9 cellular contexts compared by ENCODE assay signal in the genomic region with DNA sequence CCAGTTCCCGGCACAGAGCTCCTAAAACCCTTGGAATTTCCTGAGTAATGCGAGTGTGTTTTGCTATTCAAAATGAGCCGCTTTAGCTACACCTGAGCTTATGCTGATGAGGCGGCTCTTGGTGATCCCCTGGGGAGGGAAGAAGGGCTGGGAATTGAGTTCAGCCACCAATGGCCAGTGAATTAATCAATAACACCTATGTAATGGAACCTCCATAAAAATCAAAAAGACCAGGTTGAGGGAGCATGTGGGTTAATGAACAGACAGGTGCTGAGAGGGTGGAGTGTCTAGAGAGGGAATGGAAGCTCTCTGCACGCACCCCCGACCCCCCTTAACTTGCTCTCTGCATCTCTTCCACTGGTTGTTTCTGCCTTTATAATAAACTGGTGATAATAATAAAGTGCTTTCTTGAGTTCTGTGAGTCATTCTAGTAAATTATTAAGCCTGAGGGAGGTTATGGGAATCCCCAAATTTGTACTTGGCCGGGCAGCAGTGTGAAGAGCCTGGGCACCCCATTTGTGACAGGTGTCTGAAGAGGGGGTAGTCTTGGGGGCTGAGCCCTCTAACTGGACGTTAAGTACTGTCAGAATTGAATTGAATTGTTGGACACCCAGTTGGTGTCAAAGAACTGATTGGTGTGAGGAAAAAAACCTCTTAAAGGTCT. TPM values are rescaled to one million over a fixed set of nuclear protein-coding genes. Genes with fewer than 3 reads are reported as not detected.
A peak's percentile ranks its signal among the peaks of the same experiment; 100 is the strongest.
DNase-seq lines count a peak whose midpoint lies in the region; ATAC-seq, FAIRE-seq and TF ChIP-seq lines count a peak whose summit lies in the region.
"Had no signal": no experiment of that assay in that cellular context is flagged by ENCODE, and none has a peak within 500 bp of the region (broad histone marks: within the 10 kb centered on the region; RNA-seq: fewer than 3 reads in every experiment).

No MANE protein-coding gene starts in this region.

- H2AK5ac ChIP-seq in mesendoderm (ENCODE audit: low read length): no peak overlapping the region

- no peak for FAIRE-seq in kidney (lab: Jason Lieb, UNC)

- H3K4me1 ChIP-seq in HUES64 (ENCODE audit: insufficient read depth, low read length): peaks cover 56% of the 10 kb centered on the region
- H3K4me1 ChIP-seq in mesendoderm (ENCODE audit: control insufficient read depth, low read depth, low read length): no peaks in the 10 kb centered on the region
- peaks cover 0 to 9% of the 10 kb centered on the region in 2 donors for H3K4me1 ChIP-seq in kidney (ENCODE audit: control insufficient read depth in 1 of 2, insufficient read depth in 1 of 2, low read depth in 1 of 2, low read length in 2 of 2)

- H4K8ac ChIP-seq in mesendoderm (ENCODE audit: low read depth, low read length): no peak overlapping the region

- H3K56ac ChIP-seq in mesendoderm (ENCODE audit: low read length): no peak overlapping the region

- peak overlapping the region; percentile 30 for H3K4me3 ChIP-seq in HUES64 (ENCODE audit: low read length)
- no peak overlapping the region for H3K4me3 ChIP-seq in mesendoderm (ENCODE audit: low read length)
- no peak overlapping the region for H3K4me3 ChIP-seq in MG63
- no peak overlapping the region for H3K4me3 ChIP-seq in kidney (ENCODE audit: low read length in 2 of 2)

- H3K79me1 ChIP-seq in mesendoderm (ENCODE audit: low read length): no peaks in the 10 kb centered on the region

- DNase-seq in mesendoderm (peak; percentile 78), MG63 (no peak), Ammon's horn (ENCODE audit: low spot score) (no peak), kidney (no peak)
- DNase-seq: stimulated activated CD4-positive, alpha-beta T cell treated with anti-CD3 and anti-CD28 coated beads, Interleukin-2, amount 100 ng/mL, for 24 hours had no signal

- H3K4ac ChIP-seq in mesendoderm (ENCODE audit: low read depth, low read length): peak overlapping the region; percentile 48

- ATAC-seq in GM18511 (IDR thresholded peaks at IDR 0.05; ENCODE audit: unreplicated experiment) (peak; percentile 63), GM21825 (IDR thresholded peaks at IDR 0.05; ENCODE audit: unreplicated experiment) (peak; percentile 47), SK-N-SH treated with all-trans-retinoic acid at 6 μM for 48 hours (no peak)

- no peak overlapping the region for H3K4me2 ChIP-seq in mesendoderm (ENCODE audit: low read length)

- intact Hi-C loops in kidney (cut with DNase I): no loop called here

- H3K23ac ChIP-seq in mesendoderm (ENCODE audit: low read length): no peak overlapping the region

- H3K9me3 ChIP-seq in HUES64 (ENCODE audit: insufficient read depth, low read depth, low read length) (no peaks in the 10 kb centered on the region), MG63 (no peaks in the 10 kb centered on the region), kidney (ENCODE audit: control insufficient read depth in 1 of 2, low read length in 2 of 2) (no peaks in the 10 kb centered on the region)

- H3K18ac ChIP-seq in mesendoderm (ENCODE audit: low read length): peak overlapping the region; percentile 96

- H2BK15ac ChIP-seq in mesendoderm (replicated peaks; ENCODE audit: low read depth): no peak overlapping the region

- peak overlapping the region; percentile 23; the same call in 1 of the 2 replicates for H3K9ac ChIP-seq in HUES64 (ENCODE audit: low read depth, low read length)
- no peak overlapping the region for H3K9ac ChIP-seq in mesendoderm (ENCODE audit: low read length)
- H3K9ac ChIP-seq in kidney (ENCODE audit: low read length in 2 of 2): no peak overlapping the region

- no peak overlapping the region for H2BK5ac ChIP-seq in mesendoderm (ENCODE audit: low read length)

- H3K27me3 ChIP-seq in HUES64 (ENCODE audit: insufficient read depth, low read length): no peaks in the 10 kb centered on the region
- no peaks in the 10 kb centered on the region for H3K27me3 ChIP-seq in mesendoderm (ENCODE audit: insufficient read depth, low read length, poor library complexity)
- H3K27me3 ChIP-seq in MG63: no peaks in the 10 kb centered on the region

- H4K5ac ChIP-seq in mesendoderm (ENCODE audit: low read length): no peak overlapping the region

- H2BK120ac ChIP-seq in mesendoderm (ENCODE audit: low read depth, low read length): peak overlapping the region; percentile 86

- H3K79me2 ChIP-seq in mesendoderm (ENCODE audit: control insufficient read depth, insufficient read depth, low read length): no peaks in the 10 kb centered on the region

- H3K27ac ChIP-seq in HUES64 (ENCODE audit: low read depth, low read length) (peak overlapping the region; percentile 87), mesendoderm (ENCODE audit: low read depth, low read length) (peak overlapping the region; percentile 29), kidney (ENCODE audit: low read depth in 2 of 2, low read length in 2 of 2) (no peak overlapping the region)

- 29% methylated on average over 6 of the region's 8 CpGs for WGBS in HUES64
- no CpG with 5 or more reads among the region's 8 CpGs for WGBS in mesendoderm (ENCODE audit: extremely low coverage, insufficient coverage, low lambda C conversion rate)

- TF ChIP-seq CTCF in kidney (IDR thresholded peaks at IDR 0.05; ENCODE audit: borderline replicate concordance, extremely low read depth, insufficient read depth): no peak

- no peaks in the 10 kb centered on the region for H3K36me3 ChIP-seq in HUES64 (ENCODE audit: insufficient read depth, low read length)
- H3K36me3 ChIP-seq in mesendoderm (ENCODE audit: control insufficient read depth, insufficient read depth, low read length): no peaks in the 10 kb centered on the region
- no peaks in the 10 kb centered on the region for H3K36me3 ChIP-seq in MG63
- H3K36me3 ChIP-seq in kidney (ENCODE audit: control insufficient read depth in 1 of 2, insufficient read depth in 2 of 2, low read length in 2 of 2): no peaks in the 10 kb centered on the region

TF ChIP-seq in SK-N-SH treated with all-trans-retinoic acid at 6 μM for 48 hours, 23 proteins besides CTCF, POLR2A, EP300 and RAD21:
- TF ChIP-seq ZNF565 (CRISPR knock-in tag; conservative IDR thresholded peaks at IDR 0.05; ENCODE audit: low read depth) (no peak), ESRRG (CRISPR knock-in tag; IDR thresholded peaks at IDR 0.05) (no peak), ISL1 (CRISPR knock-in tag; IDR thresholded peaks at IDR 0.05) (no peak), TOX (CRISPR knock-in tag; IDR thresholded peaks at IDR 0.05; ENCODE audit: borderline replicate concordance) (no peak), OSR1 (CRISPR knock-in tag; IDR thresholded peaks at IDR 0.05) (no peak), ARNTL (CRISPR knock-in tag; IDR thresholded peaks at IDR 0.05; ENCODE audit: borderline replicate concordance, low read depth) (no peak)
- TF ChIP-seq, protein P1, sequence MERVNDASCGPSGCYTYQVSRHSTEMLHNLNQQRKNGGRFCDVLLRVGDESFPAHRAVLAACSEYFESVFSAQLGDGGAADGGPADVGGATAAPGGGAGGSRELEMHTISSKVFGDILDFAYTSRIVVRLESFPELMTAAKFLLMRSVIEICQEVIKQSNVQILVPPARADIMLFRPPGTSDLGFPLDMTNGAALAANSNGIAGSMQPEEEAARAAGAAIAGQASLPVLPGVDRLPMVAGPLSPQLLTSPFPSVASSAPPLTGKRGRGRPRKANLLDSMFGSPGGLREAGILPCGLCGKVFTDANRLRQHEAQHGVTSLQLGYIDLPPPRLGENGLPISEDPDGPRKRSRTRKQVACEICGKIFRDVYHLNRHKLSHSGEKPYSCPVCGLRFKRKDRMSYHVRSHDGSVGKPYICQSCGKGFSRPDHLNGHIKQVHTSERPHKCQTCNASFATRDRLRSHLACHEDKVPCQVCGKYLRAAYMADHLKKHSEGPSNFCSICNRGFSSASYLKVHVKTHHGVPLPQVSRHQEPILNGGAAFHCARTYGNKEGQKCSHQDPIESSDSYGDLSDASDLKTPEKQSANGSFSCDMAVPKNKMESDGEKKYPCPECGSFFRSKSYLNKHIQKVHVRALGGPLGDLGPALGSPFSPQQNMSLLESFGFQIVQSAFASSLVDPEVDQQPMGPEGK (CRISPR knock-in tag; IDR thresholded peaks at IDR 0.05; ENCODE audit: borderline replicate concordance): no peak
- TF ChIP-seq, protein P2, sequence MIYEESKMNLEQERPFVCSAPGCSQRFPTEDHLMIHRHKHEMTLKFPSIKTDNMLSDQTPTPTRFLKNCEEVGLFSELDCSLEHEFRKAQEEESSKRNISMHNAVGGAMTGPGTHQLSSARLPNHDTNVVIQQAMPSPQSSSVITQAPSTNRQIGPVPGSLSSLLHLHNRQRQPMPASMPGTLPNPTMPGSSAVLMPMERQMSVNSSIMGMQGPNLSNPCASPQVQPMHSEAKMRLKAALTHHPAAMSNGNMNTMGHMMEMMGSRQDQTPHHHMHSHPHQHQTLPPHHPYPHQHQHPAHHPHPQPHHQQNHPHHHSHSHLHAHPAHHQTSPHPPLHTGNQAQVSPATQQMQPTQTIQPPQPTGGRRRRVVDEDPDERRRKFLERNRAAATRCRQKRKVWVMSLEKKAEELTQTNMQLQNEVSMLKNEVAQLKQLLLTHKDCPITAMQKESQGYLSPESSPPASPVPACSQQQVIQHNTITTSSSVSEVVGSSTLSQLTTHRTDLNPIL (CRISPR knock-in tag; IDR thresholded peaks at IDR 0.05; ENCODE audit: low read depth): no peak
- TF ChIP-seq, protein P3, sequence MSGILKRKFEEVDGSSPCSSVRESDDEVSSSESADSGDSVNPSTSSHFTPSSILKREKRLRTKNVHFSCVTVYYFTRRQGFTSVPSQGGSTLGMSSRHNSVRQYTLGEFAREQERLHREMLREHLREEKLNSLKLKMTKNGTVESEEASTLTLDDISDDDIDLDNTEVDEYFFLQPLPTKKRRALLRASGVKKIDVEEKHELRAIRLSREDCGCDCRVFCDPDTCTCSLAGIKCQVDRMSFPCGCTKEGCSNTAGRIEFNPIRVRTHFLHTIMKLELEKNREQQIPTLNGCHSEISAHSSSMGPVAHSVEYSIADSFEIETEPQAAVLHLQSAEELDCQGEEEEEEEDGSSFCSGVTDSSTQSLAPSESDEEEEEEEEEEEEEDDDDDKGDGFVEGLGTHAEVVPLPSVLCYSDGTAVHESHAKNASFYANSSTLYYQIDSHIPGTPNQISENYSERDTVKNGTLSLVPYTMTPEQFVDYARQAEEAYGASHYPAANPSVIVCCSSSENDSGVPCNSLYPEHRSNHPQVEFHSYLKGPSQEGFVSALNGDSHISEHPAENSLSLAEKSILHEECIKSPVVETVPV (CRISPR knock-in tag; IDR thresholded peaks at IDR 0.05): no peak

RNA-seq across cellular contexts. Expression of a gene that starts 24.7 kb away (rescaled TPM):
- 11.4 TPM for polyA plus RNA-seq in HUES64 (2013, experiment 1 of 2)
- 13.8 TPM for polyA plus RNA-seq in HUES64 (2013, experiment 2 of 2)
- 13.7 TPM for polyA plus RNA-seq in mesendoderm (2013, experiment 1 of 2)
- polyA plus RNA-seq in mesendoderm (2013, experiment 2 of 2): 12.7 TPM
- total RNA-seq in MG63 (2014; rRNA removed; shearing (Covaris generic); ENCODE audit: low replicate concordance): 8.8 and 12.0 TPM in 2 replicates
- 86.4 TPM for total RNA-seq in kidney
- polyA plus RNA-seq in kidney (ENCODE audit: insufficient read depth, low read depth, low replicate concordance): 37.4 TPM

RNA-seq across cellular contexts. Expression of a gene that starts 36.8 kb away (rescaled TPM):
- 39.0 TPM for polyA plus RNA-seq in HUES64 (2013, experiment 1 of 2)
- 34.7 TPM for polyA plus RNA-seq in HUES64 (2013, experiment 2 of 2)
- 281 TPM for polyA plus RNA-seq in mesendoderm (2013, experiment 1 of 2)
- 280 TPM for polyA plus RNA-seq in mesendoderm (2013, experiment 2 of 2)
- not detected in 2 replicates for total RNA-seq in MG63 (2014; rRNA removed; shearing (Covaris generic); ENCODE audit: low replicate concordance)
- total RNA-seq in kidney: 13.4 TPM
- 4.0 TPM for polyA plus RNA-seq in kidney (ENCODE audit: insufficient read depth, low read depth, low replicate concordance)

Comparison
In these comparisons a context has a peak if more than half of its experiments do, and no peak if none do; other contexts are left out.
1. H3K27ac ChIP-seq: peak in HUES64 (single experiment) and mesendoderm (single experiment); none in kidney (0 of 2).
2. RNA of a gene that starts 36.8 kb away (total RNA-seq): 13.4 TPM in kidney (single experiment); not detected in MG63; every median in the first group is over 10 times any median in the second.